ENCODE assay signal across 9 cellular contexts in genomic region chr15:89680282-89680873, GRCh38. TPM values are rescaled to one million over a fixed set of nuclear protein-coding genes. Genes with fewer than 3 reads are reported as not detected.
A peak's percentile ranks its signal among the peaks of the same experiment; 100 is the strongest.
DNase-seq lines count a peak whose midpoint lies in the region; ATAC-seq and TF ChIP-seq lines count a peak whose summit lies in the region.
"Had no signal": no experiment of that assay in that cellular context is flagged by ENCODE, and none has a peak within 500 bp of the region (broad histone marks: within the 10 kb centered on the region; RNA-seq: fewer than 3 reads in every experiment).

No MANE protein-coding gene starts in this region.

- peak overlapping the region; percentile 56 for H3K4me2 ChIP-seq in skeletal muscle satellite cell (ENCODE audit: low read length)

- no peak overlapping the region for H3K27ac ChIP-seq in HEK293 (ENCODE audit: extremely low read depth, low read depth, low read length)
- peak overlapping the region; percentile 66 to 82 for H3K27ac ChIP-seq in ascending aorta
- peak overlapping the region; percentile 88 for H3K27ac ChIP-seq in left ventricle myocardium inferior (replicated peaks)

- peaks cover 15 to 25% of the 10 kb centered on the region in 2 experiments for H3K36me3 ChIP-seq in HEK293 (ENCODE audit: control insufficient read depth in 2 of 2, insufficient read depth in 1 of 2, low read length in 2 of 2)
- peaks cover 14 to 18% of the 10 kb centered on the region in 2 donors for H3K36me3 ChIP-seq in ascending aorta
- peaks cover 6% of the 10 kb centered on the region for H3K36me3 ChIP-seq in left ventricle myocardium inferior
- H3K36me3 ChIP-seq in skeletal muscle satellite cell (ENCODE audit: insufficient read depth, low read length): peaks cover 4% of the 10 kb centered on the region

- TF ChIP-seq CTCF in HEK293 (tag by site-specific recombination; IDR thresholded peaks at IDR 0.05): no peak
- TF ChIP-seq CTCF in ascending aorta (IDR thresholded peaks at IDR 0.05): no peak
- TF ChIP-seq CTCF in left ventricle myocardium inferior (IDR thresholded peaks at IDR 0.05; ENCODE audit: borderline replicate concordance): no peak

- CTCF ChIA-PET in HEK293 (lab: Yijun Ruan, JAX): no interaction called here
- CTCF ChIA-PET in activated CD4-positive, alpha-beta memory T cell treated with anti-CD3 and anti-CD28 coated beads, Interleukin-2, amount 10 ng/mL, durations not matched to agents 7 days and 5 days (lab: Charles Lee): no interaction called here

- H3K4me1 Mint-ChIP-seq in activated CD4-positive, alpha-beta memory T cell treated with anti-CD3 and anti-CD28 coated beads, Interleukin-2, amount 10 ng/mL, durations not matched to agents 7 days and 5 days: no peaks in the 10 kb centered on the region

- H3K27me3 Mint-ChIP-seq in activated CD4-positive, alpha-beta memory T cell treated with anti-CD3 and anti-CD28 coated beads, Interleukin-2, amount 10 ng/mL, durations not matched to agents 7 days and 5 days: no peaks in the 10 kb centered on the region

- no peak overlapping the region for H3K27ac Mint-ChIP-seq in activated CD4-positive, alpha-beta memory T cell treated with anti-CD3 and anti-CD28 coated beads, Interleukin-2, amount 10 ng/mL, durations not matched to agents 7 days and 5 days

- intact Hi-C loops in ascending aorta (cut with DNase I) (loop anchor here (1.0 to 2.0 kb wide), 2 partner anchors 14 to 26 kb away; partner anchors contain the start of gene KIF7), left ventricle myocardium inferior (cut with micrococcal nuclease) (no loop called here)

- no peak overlapping the region for H3K9ac ChIP-seq in skeletal muscle satellite cell (ENCODE audit: low read depth, low read length)

- H3K36me3 Mint-ChIP-seq in activated CD4-positive, alpha-beta memory T cell treated with anti-CD3 and anti-CD28 coated beads, Interleukin-2, amount 10 ng/mL, durations not matched to agents 7 days and 5 days (ENCODE audit: low read depth): no peaks in the 10 kb centered on the region

- no peaks in the 10 kb centered on the region for H3K9me3 Mint-ChIP-seq in activated CD4-positive, alpha-beta memory T cell treated with anti-CD3 and anti-CD28 coated beads, Interleukin-2, amount 10 ng/mL, durations not matched to agents 7 days and 5 days
- H3K9me3 Mint-ChIP-seq: neural crest cell had no signal

- POLR2A ChIA-PET in HEK293 (lab: Yijun Ruan, JAX): no interaction called here
- POLR2A ChIA-PET in activated CD4-positive, alpha-beta memory T cell treated with anti-CD3 and anti-CD28 coated beads, Interleukin-2, amount 10 ng/mL, durations not matched to agents 7 days and 5 days (lab: Charles Lee): no interaction called here

- no peak overlapping the region for H3K4me3 ChIP-seq in HEK293 (ENCODE audit: low read depth, low read length)
- H3K4me3 ChIP-seq in ascending aorta: no peak overlapping the region
- H3K4me3 ChIP-seq in left ventricle myocardium inferior: no peak overlapping the region
- H3K4me3 ChIP-seq in skeletal muscle satellite cell (ENCODE audit: low read length): no peak overlapping the region

- H3K9me3 ChIP-seq in HEK293 (ENCODE audit: control insufficient read depth, insufficient read depth, low read depth, low read length): no peaks in the 10 kb centered on the region
- no peaks in the 10 kb centered on the region for H3K9me3 ChIP-seq in ascending aorta
- no peaks in the 10 kb centered on the region for H3K9me3 ChIP-seq in left ventricle myocardium inferior (replicated peaks)
- no peaks in the 10 kb centered on the region for H3K9me3 ChIP-seq in skeletal muscle satellite cell (replicated peaks; ENCODE audit: low read length)

- peak in 1 of 2 donors; percentile 93 for DNase-seq in ascending aorta (ENCODE audit: low spot score in 2 of 2)
- peak; percentile 42 for DNase-seq in left ventricle myocardium inferior
- DNase-seq in activated CD4-positive, alpha-beta memory T cell treated with anti-CD3 and anti-CD28 coated beads, Interleukin-2, amount 10 ng/mL, durations not matched to agents 7 days and 5 days: no peak
- DNase-seq in GDM1 (lab: John Stamatoyannopoulos, UW): no peak

- no peaks in the 10 kb centered on the region for H3K4me1 ChIP-seq in HEK293 (ENCODE audit: control insufficient read depth, insufficient read depth, low read length)
- peaks cover 0 to 32% of the 10 kb centered on the region in 2 donors for H3K4me1 ChIP-seq in ascending aorta
- peaks cover 45% of the 10 kb centered on the region for H3K4me1 ChIP-seq in left ventricle myocardium inferior
- peaks cover 21% of the 10 kb centered on the region for H3K4me1 ChIP-seq in skeletal muscle satellite cell (ENCODE audit: control insufficient read depth, insufficient read depth, low read length)

- ATAC-seq in GM18520 (IDR thresholded peaks at IDR 0.05; ENCODE audit: unreplicated experiment): no peak
- ATAC-seq in HG03196 (IDR thresholded peaks at IDR 0.05; ENCODE audit: unreplicated experiment): no peak

- no peak overlapping the region for H3K4me3 Mint-ChIP-seq in activated CD4-positive, alpha-beta memory T cell treated with anti-CD3 and anti-CD28 coated beads, Interleukin-2, amount 10 ng/mL, durations not matched to agents 7 days and 5 days
- H3K4me3 Mint-ChIP-seq: neural crest cell had no signal

- H3K27me3 ChIP-seq in ascending aorta: no peaks in the 10 kb centered on the region
- no peaks in the 10 kb centered on the region for H3K27me3 ChIP-seq in left ventricle myocardium inferior (ENCODE audit: low read depth)
- no peaks in the 10 kb centered on the region for H3K27me3 ChIP-seq in skeletal muscle satellite cell (ENCODE audit: control insufficient read depth, insufficient read depth, low read length)

TF ChIP-seq in HEK293, 187 proteins besides CTCF, POLR2A, EP300 and RAD21:
- TF ChIP-seq ZNF629 (tag by site-specific recombination; IDR thresholded peaks at IDR 0.05): 0 out of 2 replicates have a peak, but pooled peaks have one; percentile 10
- no peak for TF ChIP-seq ZNF645 (tag by site-specific recombination; IDR thresholded peaks at IDR 0.05)
- TF ChIP-seq HOXD13 (CRISPR knock-in tag; IDR thresholded peaks at IDR 0.05; ENCODE audit: borderline replicate concordance): no peak
- no peak for TF ChIP-seq ZNF704 (tag by site-specific recombination; IDR thresholded peaks at IDR 0.05)
- TF ChIP-seq ZNF654 (tag by site-specific recombination; IDR thresholded peaks at IDR 0.05; ENCODE audit: low read depth): no peak
- no peak for TF ChIP-seq ZNF239 (tag by site-specific recombination; IDR thresholded peaks at IDR 0.05)

RNA-seq across cellular contexts. Expression of gene PLIN1, which starts 1.2 kb away (rescaled TPM):
- 39.3 TPM for total RNA-seq in ascending aorta
- 1.6 TPM for total RNA-seq in left ventricle myocardium inferior
- under 0.01 and 0.22 TPM in 2 replicates for total RNA-seq in skeletal muscle satellite cell (2012; rRNA removed)
- under 1 TPM; 0.08 to 0.15 TPM for total RNA-seq in activated CD4-positive, alpha-beta memory T cell treated with anti-CD3 and anti-CD28 coated beads, Interleukin-2, amount 10 ng/mL, durations not matched to agents 7 days and 5 days

RNA-seq across cellular contexts. Expression of gene PEX11A, which starts 10.2 kb away (rescaled TPM):
- 34.2 TPM for total RNA-seq in ascending aorta
- total RNA-seq in left ventricle myocardium inferior: 11.4 TPM
- 2.0 and 2.8 TPM in 2 replicates for total RNA-seq in skeletal muscle satellite cell (2012; rRNA removed)
- 1 to 10 TPM; 2.4 to 2.8 TPM for total RNA-seq in activated CD4-positive, alpha-beta memory T cell treated with anti-CD3 and anti-CD28 coated beads, Interleukin-2, amount 10 ng/mL, durations not matched to agents 7 days and 5 days

RNA-seq across cellular contexts. Expression of gene WDR93, which starts 10.2 kb away (rescaled TPM):
- total RNA-seq in ascending aorta (not detected), left ventricle myocardium inferior (not detected)
- total RNA-seq in skeletal muscle satellite cell (2012; rRNA removed): not detected in 2 replicates
- total RNA-seq in activated CD4-positive, alpha-beta memory T cell treated with anti-CD3 and anti-CD28 coated beads, Interleukin-2, amount 10 ng/mL, durations not matched to agents 7 days and 5 days: not detected
- total RNA-seq: neural crest cell had no signal

RNA-seq across cellular contexts. Expression of gene KIF7, which starts 25.1 kb away (rescaled TPM):
- total RNA-seq in ascending aorta: 39.1 TPM
- total RNA-seq in left ventricle myocardium inferior: 2.4 TPM
- total RNA-seq in skeletal muscle satellite cell (2012; rRNA removed): 8.7 and 10.1 TPM in 2 replicates
- under 1 TPM; 0.13 to 0.15 TPM for total RNA-seq in activated CD4-positive, alpha-beta memory T cell treated with anti-CD3 and anti-CD28 coated beads, Interleukin-2, amount 10 ng/mL, durations not matched to agents 7 days and 5 days

Comparison
In these comparisons a context has a peak if more than half of its experiments do, and no peak if none do; other contexts are left out.
1. RNA of gene PLIN1, which starts 1.2 kb away (total RNA-seq): 39.3 TPM in ascending aorta (single experiment); 1.6 TPM in left ventricle myocardium inferior (single experiment) and 0.08 to 0.15 TPM in activated CD4-positive, alpha-beta memory T cell treated with anti-CD3 and anti-CD28 coated beads, Interleukin-2, amount 10 ng/mL, durations not matched to agents 7 days and 5 days; every median in the first group is over 10 times any median in the second.